6 cellular contexts compared by ENCODE assay signal in the genomic region with DNA sequence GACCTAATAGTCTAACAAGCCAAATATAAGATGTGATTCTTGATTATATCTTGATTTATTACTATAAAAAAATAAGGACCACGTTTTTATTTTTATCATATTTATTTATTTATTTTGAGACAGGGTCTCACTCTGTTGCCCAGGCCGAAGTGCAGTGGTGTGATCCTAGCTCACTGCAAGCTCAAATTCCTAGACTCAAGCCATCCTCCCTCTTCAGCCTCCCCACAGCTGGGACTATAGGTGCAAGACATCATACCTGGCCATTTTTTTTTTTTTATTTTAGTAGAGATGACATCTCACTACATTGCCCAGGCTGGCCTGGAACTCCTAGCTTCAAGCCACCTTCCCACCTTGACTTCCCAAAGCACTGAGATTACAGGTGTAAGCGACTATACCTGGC.
"Had no signal": no experiment of that assay in that cellular context is flagged by ENCODE, and none has a peak within 500 bp of the region (broad histone marks: within the 10 kb centered on the region; RNA-seq: fewer than 3 reads in every experiment).

No MANE protein-coding gene starts in this region.

- H3K36me3 Mint-ChIP-seq: IgD-negative memory B cell had no signal

- H3K27ac ChIP-seq: HL-60 had no signal

- ATAC-seq: HepG2, K562 had no signal

- H3K27ac Mint-ChIP-seq: IgD-negative memory B cell had no signal

- DNase-seq: IMR-90, KBM-7 had no signal

- H3K27me3 Mint-ChIP-seq: IgD-negative memory B cell had no signal

- H3K4me3 ChIP-seq: K562 had no signal

- H3K9me3 Mint-ChIP-seq: IgD-negative memory B cell had no signal
